Comparison of ENCODE assay signal across 8 cellular contexts in the genomic region with DNA sequence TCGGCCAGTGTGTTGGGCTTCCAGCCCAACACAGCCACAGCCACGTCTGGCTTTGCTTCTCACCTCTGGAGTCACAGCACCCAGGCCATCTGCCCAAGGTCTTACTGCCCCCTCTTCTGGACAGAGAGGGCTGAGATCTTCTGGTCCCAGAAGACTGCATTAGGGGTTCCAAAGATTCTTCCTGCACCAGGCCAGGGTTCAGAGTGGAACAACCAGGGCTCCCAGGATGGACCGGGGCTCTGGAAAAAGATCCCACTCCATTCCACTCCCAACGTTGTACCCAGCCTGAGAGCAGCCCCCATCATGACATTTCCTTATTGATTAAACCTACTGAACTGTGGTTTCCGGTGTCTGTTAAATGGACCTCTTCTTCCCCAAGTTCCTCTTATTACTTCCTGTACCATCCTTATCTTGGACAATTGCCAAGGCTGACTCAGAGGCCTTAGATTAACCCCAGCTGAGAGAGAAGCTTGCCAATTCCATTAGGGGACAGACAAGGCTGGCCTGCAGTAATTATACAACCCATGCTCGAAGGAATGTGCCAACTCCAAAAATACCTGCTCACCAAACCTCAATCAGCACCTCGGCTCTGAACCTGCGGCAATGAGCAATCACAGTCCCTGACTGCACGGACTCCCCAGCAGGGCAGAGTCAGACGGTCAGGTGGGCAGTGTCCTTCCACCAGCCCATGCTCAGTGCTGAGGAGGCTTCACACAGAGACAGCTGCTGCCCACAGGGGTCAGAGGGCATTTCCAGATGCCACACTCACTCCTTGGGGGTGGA. TPM values are rescaled to one million over a fixed set of nuclear protein-coding genes. Genes with fewer than 3 reads are reported as not detected.
DNase-seq lines count a peak whose midpoint lies in the region; ATAC-seq, FAIRE-seq and TF ChIP-seq lines count a peak whose summit lies in the region.

No MANE protein-coding gene starts in this region.

- peak; percentile 57 to 76 for TF ChIP-seq RAD21 in H1 (IDR thresholded peaks at IDR 0.05 in 1 of 2, conservative IDR thresholded peaks at IDR 0.05 in 1 of 2; ENCODE audit: low read depth in 2 of 2, low read length in 2 of 2)

- no peaks in the 10 kb centered on the region for H3K79me2 ChIP-seq in H1 (ENCODE audit: control insufficient read depth in 1 of 2, insufficient read depth in 2 of 2, low read length in 2 of 2)
- H3K79me2 ChIP-seq in mesendoderm (ENCODE audit: control insufficient read depth, insufficient read depth, low read length): no peaks in the 10 kb centered on the region

- H3K18ac ChIP-seq in H1 (ENCODE audit: extremely low read depth, low read length): no peak overlapping the region
- H3K18ac ChIP-seq in mesendoderm (ENCODE audit: low read length): no peak overlapping the region

- peak overlapping the region; percentile 40 for H3K27ac ChIP-seq in RWPE2 (ENCODE audit: poor library complexity, severe bottlenecking)
- no peak overlapping the region for H3K27ac ChIP-seq in H1 (ENCODE audit: low read depth, low read length)
- no peak overlapping the region for H3K27ac ChIP-seq in mesendoderm (ENCODE audit: low read depth, low read length)

- H2BK5ac ChIP-seq in H1 (ENCODE audit: low read depth, low read length) (no peak overlapping the region), mesendoderm (ENCODE audit: low read length) (no peak overlapping the region)

- peaks cover 12% of the 10 kb centered on the region for H3K4me1 Mint-ChIP-seq in glutamatergic neuron (ENCODE audit: low read depth, unreplicated experiment)

- H3K4me3 Mint-ChIP-seq in glutamatergic neuron (ENCODE audit: unreplicated experiment): no peak overlapping the region

- no peak overlapping the region for H2BK20ac ChIP-seq in H1 (ENCODE audit: low read length)

- POLR2A ChIA-PET in H1 (lab: Charles Lee; ENCODE audit: partially characterized antibody): interaction anchor here (1.0 kb wide), 1 partner anchor 110 kb away, joined by 3 read pairs; a partner anchor contains a TSS

- no peak for TF ChIP-seq EP300 in H1 (IDR thresholded peaks at IDR 0.05; ENCODE audit: borderline replicate concordance in 1 of 2, low read depth in 2 of 2, low read length in 2 of 2)

- H3K4me3 ChIP-seq in RWPE2 (ENCODE audit: severe bottlenecking): no peak overlapping the region
- H3K4me3 ChIP-seq in H1 (ENCODE audit: extremely low read depth in 1 of 4, insufficient read depth in 2 of 4, low read depth in 3 of 4, low read length in 4 of 4): no peak overlapping the region
- no peak overlapping the region for H3K4me3 ChIP-seq in mesendoderm (ENCODE audit: low read length)

- H3K4me1 ChIP-seq in RWPE2 (ENCODE audit: insufficient read depth, poor library complexity, severe bottlenecking) (peaks cover 19% of the 10 kb centered on the region), H1 (replicated peaks in 1 of 4; ENCODE audit: control insufficient read depth in 3 of 4, insufficient read depth in 4 of 4, low read length in 3 of 4) (peaks cover 0 to 2% (median under 1%) of the 10 kb centered on the region in 4 experiments; a peak in 3 of 7 replicates), mesendoderm (ENCODE audit: control insufficient read depth, low read depth, low read length) (no peaks in the 10 kb centered on the region)

- H4K5ac ChIP-seq in H1 (ENCODE audit: insufficient read length, low read depth, low read length) (no peak overlapping the region), mesendoderm (ENCODE audit: low read length) (no peak overlapping the region)

- H4K20me1 ChIP-seq in H1 (replicated peaks in 1 of 2; ENCODE audit: control insufficient read depth in 1 of 2, insufficient read depth in 2 of 2, low read length in 2 of 2): peaks cover 2 to 5% of the 10 kb centered on the region in 2 experiments

- no peak overlapping the region for H2AFZ ChIP-seq in H1 (ENCODE audit: low read length)

- H3K9ac ChIP-seq in H1 (replicated peaks in 1 of 4; ENCODE audit: extremely low read depth in 1 of 4, low read depth in 3 of 4, low read length in 3 of 4) (no peak overlapping the region), mesendoderm (ENCODE audit: low read length) (no peak overlapping the region)

- H3K9me3 ChIP-seq in RWPE2 (ENCODE audit: severe bottlenecking) (peaks cover 6% of the 10 kb centered on the region), H1 (ENCODE audit: insufficient read depth in 2 of 2, low read depth in 1 of 2, low read length in 1 of 2) (no peaks in the 10 kb centered on the region)

- H2BK12ac ChIP-seq in H1 (ENCODE audit: low read depth, low read length): 0 out of 2 replicates have a peak overlapping the region, but pooled peaks have one; percentile 27

- TF ChIP-seq CTCF in RWPE2 (IDR thresholded peaks at IDR 0.05; ENCODE audit: poor library complexity, severe bottlenecking) (no peak), H1 (IDR thresholded peaks at IDR 0.05; ENCODE audit: control extremely low read depth in 1 of 3, insufficient read depth in 1 of 3, low read depth in 1 of 3, low read length in 3 of 3) (peak; percentile 31 to 50 (median 37)), glutamatergic neuron (IDR thresholded peaks at IDR 0.05; ENCODE audit: partially characterized antibody, unreplicated experiment) (no peak)

- H3K23ac ChIP-seq in H1 (ENCODE audit: insufficient read length) (no peak overlapping the region), mesendoderm (ENCODE audit: low read length) (no peak overlapping the region)

- 94% methylated on average over 10 of the region's 10 CpGs; no CpG with 5 or more reads in 1 of the 2 experiments for WGBS in H1 (ENCODE audit: extremely low coverage in 1 of 2, insufficient coverage in 1 of 2, insufficient read length in 1 of 2, insufficient replicate concordance in 2 of 2, low coverage in 1 of 2, low lambda C conversion rate in 2 of 2, missing lambda C conversion rate in 1 of 2), 2 experiments
- no CpG with 5 or more reads among the region's 10 CpGs for WGBS in mesendoderm (ENCODE audit: extremely low coverage, insufficient coverage, low lambda C conversion rate)

- H3K9me3 Mint-ChIP-seq in glutamatergic neuron (ENCODE audit: unreplicated experiment): peaks cover 6% of the 10 kb centered on the region

- DNase-seq in COLO668 (lab: John Stamatoyannopoulos, UW; ENCODE audit: unreplicated experiment): peak; percentile 68
- peak; percentile 93 for DNase-seq in KBM-7
- peak; percentile 85 for DNase-seq in RWPE2 (ENCODE audit: low spot score)
- no peak for DNase-seq in H1 (ENCODE audit: low read depth in 1 of 2, low spot score in 2 of 2)
- peak; percentile 71 for DNase-seq in mesendoderm
- DNase-seq in glutamatergic neuron: no peak

- H4K91ac ChIP-seq in H1 (replicated peaks; ENCODE audit: insufficient read length, low read length): no peak overlapping the region

- CTCF ChIA-PET in H1 (lab: Charles Lee; ENCODE audit: partially characterized antibody): interaction anchor here (1.4 to 7.1 kb wide), 7 partner anchors 8 to 62 kb away, joined by 3 to 47 read pairs (median 6); no protein-coding TSS in a partner anchor

- H4K8ac ChIP-seq in H1 (ENCODE audit: extremely low read depth, insufficient read depth, low read length): no peak overlapping the region
- no peak overlapping the region for H4K8ac ChIP-seq in mesendoderm (ENCODE audit: low read depth, low read length)

- TF ChIP-seq POLR2A in H1 (IDR thresholded peaks at IDR 0.05; ENCODE audit: control extremely low read depth in 1 of 2, low read depth in 2 of 2, low read length in 2 of 2): no peak

- H2BK15ac ChIP-seq in H1 (ENCODE audit: low read length): no peak overlapping the region
- H2BK15ac ChIP-seq in mesendoderm (replicated peaks; ENCODE audit: low read depth): no peak overlapping the region

- H3K4me2 ChIP-seq in H1 (ENCODE audit: insufficient read depth in 1 of 2, low read depth in 2 of 2, low read length in 2 of 2) (no peak overlapping the region), mesendoderm (ENCODE audit: low read length) (no peak overlapping the region)

- peaks cover 9% of the 10 kb centered on the region for H3K36me3 Mint-ChIP-seq in glutamatergic neuron (ENCODE audit: unreplicated experiment)

- H2AK5ac ChIP-seq in H1 (ENCODE audit: low read depth, low read length) (no peak overlapping the region), mesendoderm (ENCODE audit: low read length) (no peak overlapping the region)

- H3K27me3 Mint-ChIP-seq in glutamatergic neuron (ENCODE audit: unreplicated experiment): peaks cover 3% of the 10 kb centered on the region

- no peaks in the 10 kb centered on the region for H3K23me2 ChIP-seq in H1 (ENCODE audit: low read depth, low read length)

- in situ Hi-C loops in KBM-7 (cut with MboI; ENCODE audit: low pct_unique_long_range_greater_than_20kb, low sequenced_read_pairs): no loop called here

- FAIRE-seq in H1 (lab: Jason Lieb, UNC): no peak

- ATAC-seq in GM19438 (IDR thresholded peaks at IDR 0.05; ENCODE audit: low read depth, unreplicated experiment): peak; percentile 85
- peak; percentile 96 for ATAC-seq in RWPE2 (ENCODE audit: low read depth)
- no peak for ATAC-seq in HG03565 (IDR thresholded peaks at IDR 0.05; ENCODE audit: unreplicated experiment)

- H2BK120ac ChIP-seq in H1 (replicated peaks; ENCODE audit: low read depth, low read length) (no peak overlapping the region), mesendoderm (ENCODE audit: low read depth, low read length) (no peak overlapping the region)

- H3K36me3 ChIP-seq in RWPE2 (ENCODE audit: low read depth) (no peaks in the 10 kb centered on the region), H1 (ENCODE audit: control insufficient read depth in 2 of 4, insufficient read depth in 4 of 4, low read length in 3 of 4) (no peaks in the 10 kb centered on the region; a peak in 1 of 8 replicates), mesendoderm (ENCODE audit: control insufficient read depth, insufficient read depth, low read length) (no peaks in the 10 kb centered on the region)

- H3K27ac Mint-ChIP-seq in glutamatergic neuron (ENCODE audit: unreplicated experiment): no peak overlapping the region

- no peak overlapping the region for H3K56ac ChIP-seq in H1 (replicated peaks; ENCODE audit: insufficient read length, low read depth, low read length)
- H3K56ac ChIP-seq in mesendoderm (ENCODE audit: low read length): no peak overlapping the region

- no peaks in the 10 kb centered on the region; the same call in 1 of the 2 replicates for H3K79me1 ChIP-seq in H1 (ENCODE audit: low read depth, low read length)
- no peaks in the 10 kb centered on the region for H3K79me1 ChIP-seq in mesendoderm (ENCODE audit: low read length)

- no peak overlapping the region for H3K4ac ChIP-seq in H1 (replicated peaks; ENCODE audit: insufficient read length, low read depth, low read length)
- H3K4ac ChIP-seq in mesendoderm (ENCODE audit: low read depth, low read length): no peak overlapping the region

- no peak overlapping the region for H3K14ac ChIP-seq in H1 (ENCODE audit: insufficient read length)

- H3K27me3 ChIP-seq in RWPE2 (ENCODE audit: insufficient read depth, poor library complexity, severe bottlenecking) (no peaks in the 10 kb centered on the region), H1 (replicated peaks in 1 of 4; ENCODE audit: control insufficient read depth in 3 of 4, extremely low read depth in 1 of 4, insufficient read depth in 3 of 4, low read length in 3 of 4) (no peaks in the 10 kb centered on the region), mesendoderm (ENCODE audit: insufficient read depth, low read length, poor library complexity) (no peaks in the 10 kb centered on the region)

RNA-seq across cellular contexts. Expression of a gene that starts 47.9 kb away (rescaled TPM):
- total RNA-seq in H1 (2021; fragmentation: NEBNext Ultra II Directional; extraction: Animal tissue kit (Norgen Biotek cat#: 25700)): 0.06 TPM in 1 of 2 replicates, not detected in the other
- 0.02 and 0.03 TPM in 2 replicates for polyA plus RNA-seq in H1 (2011; rRNA removed)
- polyA plus RNA-seq in H1 (2011; cell fraction: cytosol; rRNA removed): 0.03 TPM
- polyA plus RNA-seq in H1 (2011; cell fraction: nucleus; rRNA removed): 0.04 TPM
- 0.04 TPM in 2 of 4 replicates, not detected in the others for polyA plus RNA-seq in H1 (2012, experiment 1 of 2)
- polyA plus RNA-seq in H1 (2012, experiment 2 of 2): 0.01 TPM
- polyA plus RNA-seq in H1 (2013, experiment 1 of 2): under 0.01 TPM
- polyA plus RNA-seq in H1 (2013, experiment 2 of 2): 0.02 TPM
- polyA minus RNA-seq in H1 (2011; rRNA and poly(A)+ RNA removed): 0.02 and 0.03 TPM in 2 replicates
- not detected for polyA minus RNA-seq in H1 (2011; cell fraction: cytosol; rRNA and poly(A)+ RNA removed)
- polyA minus RNA-seq in H1 (2011; cell fraction: nucleus; rRNA and poly(A)+ RNA removed): 0.10 TPM
- polyA plus RNA-seq in mesendoderm (2013, experiment 1 of 2): not detected
- not detected for polyA plus RNA-seq in mesendoderm (2013, experiment 2 of 2)
- not detected for total RNA-seq in glutamatergic neuron (ENCODE audit: unreplicated experiment)

RNA-seq across cellular contexts. Expression of a gene that starts 50.7 kb away (rescaled TPM):
- total RNA-seq in H1 (2021; fragmentation: NEBNext Ultra II Directional; extraction: Animal tissue kit (Norgen Biotek cat#: 25700)): 25.2 and 27.1 TPM in 2 replicates
- polyA plus RNA-seq in H1 (2011; rRNA removed): 44.5 and 60.2 TPM in 2 replicates
- polyA plus RNA-seq in H1 (2011; cell fraction: cytosol; rRNA removed): 53.4 TPM
- polyA plus RNA-seq in H1 (2011; cell fraction: nucleus; rRNA removed): 53.4 TPM
- 16.3 to 31.8 TPM (median 25.4 TPM) in 4 replicates for polyA plus RNA-seq in H1 (2012, experiment 1 of 2)
- 30.6 TPM for polyA plus RNA-seq in H1 (2012, experiment 2 of 2)
- polyA plus RNA-seq in H1 (2013, experiment 1 of 2): 20.2 TPM
- 21.7 TPM for polyA plus RNA-seq in H1 (2013, experiment 2 of 2)
- 40.6 and 44.5 TPM in 2 replicates for polyA minus RNA-seq in H1 (2011; rRNA and poly(A)+ RNA removed)
- 12.9 TPM for polyA minus RNA-seq in H1 (2011; cell fraction: cytosol; rRNA and poly(A)+ RNA removed)
- polyA minus RNA-seq in H1 (2011; cell fraction: nucleus; rRNA and poly(A)+ RNA removed): 17.2 TPM
- 7.1 TPM for polyA plus RNA-seq in mesendoderm (2013, experiment 1 of 2)
- polyA plus RNA-seq in mesendoderm (2013, experiment 2 of 2): 7.8 TPM
- 24.0 TPM for total RNA-seq in glutamatergic neuron (ENCODE audit: unreplicated experiment)

Comparison
In these comparisons a context has a peak if more than half of its experiments do, and no peak if none do; other contexts are left out.
1. DNase-seq: peak in COLO668 (single experiment), KBM-7 (single experiment), RWPE2 (single experiment) and mesendoderm (single experiment); none in H1 (0 of 2) and glutamatergic neuron (single experiment).
2. CTCF ChIP-seq: peak in H1 (3 of 3); none in RWPE2 (single experiment) and glutamatergic neuron (single experiment).